Comparison of ENCODE assay signal across 17 cellular contexts in the genomic region with DNA sequence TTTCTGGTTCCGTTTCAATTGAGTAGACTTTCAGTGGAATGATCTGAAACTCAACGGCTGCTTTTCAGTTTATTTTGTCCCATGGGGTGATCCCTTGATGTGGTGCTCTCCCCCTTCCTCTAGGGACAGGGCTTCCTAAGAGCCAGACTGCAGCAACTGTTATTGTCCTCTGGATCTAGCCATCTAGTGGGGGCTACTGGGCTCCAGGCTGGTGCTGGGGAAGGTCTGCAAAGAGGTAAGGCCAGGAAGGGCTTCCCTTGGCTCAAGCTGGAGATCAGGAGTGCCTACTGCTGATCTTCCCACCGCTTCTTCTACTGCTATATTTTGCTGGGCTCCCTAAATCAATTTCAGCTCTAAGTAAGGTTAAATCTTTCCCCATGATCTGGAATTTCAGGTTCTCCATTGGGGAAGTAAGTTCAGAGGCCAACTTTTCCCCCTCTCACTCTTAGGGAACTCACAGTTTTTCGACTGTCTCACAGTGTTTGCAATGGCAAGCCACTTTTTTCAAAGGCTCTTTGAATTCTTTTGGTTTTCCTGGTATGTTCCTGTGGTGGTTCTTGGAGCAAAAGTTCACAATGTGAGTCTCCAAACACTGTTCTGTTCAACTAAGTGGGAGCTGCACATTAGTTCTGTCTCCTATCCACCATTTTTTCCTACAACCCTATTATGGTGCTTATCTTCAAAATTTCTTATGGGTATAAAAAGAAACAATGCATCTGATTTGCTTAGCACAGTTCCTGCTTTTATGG.
DNase-seq lines count a peak whose midpoint lies in the region; ATAC-seq and TF ChIP-seq lines count a peak whose summit lies in the region.
"Had no signal": no experiment of that assay in that cellular context is flagged by ENCODE, and none has a peak within 500 bp of the region (broad histone marks: within the 10 kb centered on the region; RNA-seq: fewer than 3 reads in every experiment).

No MANE protein-coding gene starts in this region.

- CTCF ChIA-PET in WTC11 (lab: Charles Lee), result no interaction called here

- H3K4me3 ChIP-seq in GM23338, result no peak overlapping the region
- no peak overlapping the region for H3K4me3 ChIP-seq in endodermal cell (ENCODE audit: low read length)
- H3K4me3 ChIP-seq: MG63 had no signal

- no peak overlapping the region for H3K27ac ChIP-seq in GM23338 (ENCODE audit: low read depth)
- no peak overlapping the region for H3K27ac ChIP-seq in endodermal cell (ENCODE audit: low read depth, low read length)

- H3K36me3 ChIP-seq in GM23338 (ENCODE audit: insufficient read depth) (peaks cover 7% of the 10 kb centered on the region; the same call in 1 of the 2 replicates), endodermal cell (ENCODE audit: control insufficient read depth, insufficient read depth, low read length) (no peaks in the 10 kb centered on the region)
- H3K36me3 ChIP-seq: MG63 had no signal

- H3K4me1 Mint-ChIP-seq in GM23338, result peaks cover 21% of the 10 kb centered on the region
- H3K4me1 Mint-ChIP-seq in WTC11, result peaks cover 24% of the 10 kb centered on the region
- no peaks in the 10 kb centered on the region for H3K4me1 Mint-ChIP-seq in endodermal cell

- H3K27me3 Mint-ChIP-seq in GM23338 (ENCODE audit: insufficient read depth, low read depth, poor library complexity), result no peaks in the 10 kb centered on the region
- H3K27me3 Mint-ChIP-seq in WTC11 (ENCODE audit: low read depth), result peaks cover 6% of the 10 kb centered on the region
- H3K27me3 Mint-ChIP-seq in endodermal cell (ENCODE audit: insufficient read depth), result peaks cover 3% of the 10 kb centered on the region

- H3K9me3 ChIP-seq in endodermal cell (ENCODE audit: control insufficient read depth, low read length), result peaks cover 34% of the 10 kb centered on the region
- H3K9me3 ChIP-seq: MG63 had no signal

- peaks cover 13% of the 10 kb centered on the region; the same call in 1 of the 2 replicates for H3K9me2 ChIP-seq in GM23338 (ENCODE audit: insufficient read depth)

- ATAC-seq in GM23338, result no peak
- ATAC-seq in WTC11, result peak; percentile 57
- ATAC-seq: HCT116 had no signal

- DNase-seq in GM23338 (ENCODE audit: low spot score) (no peak), WTC11 (ENCODE audit: low spot score) (no peak), endodermal cell (peak; percentile 45), renal cortical epithelial cell (ENCODE audit: low read depth) (peak; percentile 15), SHP77 (lab: John Stamatoyannopoulos, UW) (no peak), GDM1 (lab: John Stamatoyannopoulos, UW) (no peak)
- no peak for DNase-seq in effector CD8-positive, alpha-beta T cell (lab: John Stamatoyannopoulos, UW)
- DNase-seq: ACHN; CD4-positive, alpha-beta T cell; KG1; MG63; NCI-H1105; NCI-H1694 treated with DMSO at 0.1 percent for 48 hours; NCI-H2107; NCI-H345; NCI-H526 had no signal

- H3K27ac Mint-ChIP-seq in GM23338, result no peak overlapping the region
- H3K27ac Mint-ChIP-seq in WTC11, result no peak overlapping the region
- no peak overlapping the region for H3K27ac Mint-ChIP-seq in endodermal cell
- H3K27ac Mint-ChIP-seq: CD4-positive, alpha-beta T cell had no signal

- no peak overlapping the region for H3K9ac ChIP-seq in endodermal cell (ENCODE audit: extremely low read depth, low read length, poor library complexity, severe bottlenecking)

- H3K4me1 ChIP-seq in GM23338 (ENCODE audit: insufficient read depth) (peaks cover 4% of the 10 kb centered on the region; the same call in 1 of the 2 replicates), endodermal cell (ENCODE audit: control insufficient read depth, insufficient read depth, low read length) (no peaks in the 10 kb centered on the region)

- 90 to 96% methylated on average over 3 to 4 of the region's 4 CpGs for WGBS in endodermal cell (ENCODE audit: insufficient coverage in 1 of 2, insufficient read length in 1 of 2), 2 experiments

- 0 out of 2 replicates have a peak overlapping the region, but pooled peaks have one; percentile 24 for H3K4me2 ChIP-seq in GM23338

- TF ChIP-seq CTCF in GM23338 (conservative IDR thresholded peaks at IDR 0.05; ENCODE audit: low read depth in 2 of 2) (no peak), WTC11 (IDR thresholded peaks at IDR 0.05) (no peak), endodermal cell (conservative IDR thresholded peaks at IDR 0.05) (no peak)

- no peaks in the 10 kb centered on the region for H3F3A ChIP-seq in GM23338 (replicated peaks; ENCODE audit: low read depth)

- H3K4me3 Mint-ChIP-seq in GM23338 (no peak overlapping the region), WTC11 (no peak overlapping the region), endodermal cell (no peak overlapping the region)
- H3K4me3 Mint-ChIP-seq: CD4-positive, alpha-beta T cell had no signal

- H3K36me3 Mint-ChIP-seq in GM23338 (ENCODE audit: low read depth) (peaks cover 26% of the 10 kb centered on the region; the same call in 2 of the 3 replicates), WTC11 (peaks cover 36% of the 10 kb centered on the region), endodermal cell (ENCODE audit: low read depth) (no peaks in the 10 kb centered on the region)

- H4K20me1 ChIP-seq in GM23338 (replicated peaks; ENCODE audit: insufficient read depth), result no peaks in the 10 kb centered on the region

- H3K9me3 Mint-ChIP-seq in GM23338 (peaks cover 46% of the 10 kb centered on the region), WTC11 (peaks cover 50% of the 10 kb centered on the region), endodermal cell (peaks cover 29% of the 10 kb centered on the region)

- H3K27me3 ChIP-seq in GM23338 (ENCODE audit: insufficient read depth) (no peaks in the 10 kb centered on the region), endodermal cell (ENCODE audit: control insufficient read depth, insufficient read depth, low read length, poor library complexity, severe bottlenecking) (no peaks in the 10 kb centered on the region)
- H3K27me3 ChIP-seq: MG63 had no signal

- H2AFZ ChIP-seq in GM23338, result peak overlapping the region; percentile 34; the same call in 1 of the 2 replicates

- no peaks in the 10 kb centered on the region for H3K79me2 ChIP-seq in GM23338 (replicated peaks; ENCODE audit: insufficient read depth)

- POLR2A ChIA-PET in WTC11 (lab: Charles Lee), result no interaction called here

TF ChIP-seq in GM23338, 12 proteins besides CTCF, POLR2A, EP300 and RAD21 (continues in another document):
- TF ChIP-seq CREB1 (CRISPR knock-in tag; IDR thresholded peaks at IDR 0.05; ENCODE audit: low read depth) (no peak), NANOG (IDR thresholded peaks at IDR 0.05; ENCODE audit: borderline replicate concordance) (no peak)

TF ChIP-seq in WTC11, 78 proteins besides CTCF, POLR2A, EP300 and RAD21 (continues in another document):
- TF ChIP-seq MAX (CRISPR knock-in tag; IDR thresholded peaks at IDR 0.05) (no peak), AR (CRISPR knock-in tag; IDR thresholded peaks at IDR 0.05) (no peak), ATF6 (CRISPR knock-in tag; IDR thresholded peaks at IDR 0.05) (no peak), GABPB1 (CRISPR knock-in tag; IDR thresholded peaks at IDR 0.05) (no peak), FOXP1 (CRISPR knock-in tag; IDR thresholded peaks at IDR 0.05; ENCODE audit: borderline replicate concordance) (no peak), HMGA2 (CRISPR knock-in tag; IDR thresholded peaks at IDR 0.05) (no peak)
- TF ChIP-seq, protein P1, sequence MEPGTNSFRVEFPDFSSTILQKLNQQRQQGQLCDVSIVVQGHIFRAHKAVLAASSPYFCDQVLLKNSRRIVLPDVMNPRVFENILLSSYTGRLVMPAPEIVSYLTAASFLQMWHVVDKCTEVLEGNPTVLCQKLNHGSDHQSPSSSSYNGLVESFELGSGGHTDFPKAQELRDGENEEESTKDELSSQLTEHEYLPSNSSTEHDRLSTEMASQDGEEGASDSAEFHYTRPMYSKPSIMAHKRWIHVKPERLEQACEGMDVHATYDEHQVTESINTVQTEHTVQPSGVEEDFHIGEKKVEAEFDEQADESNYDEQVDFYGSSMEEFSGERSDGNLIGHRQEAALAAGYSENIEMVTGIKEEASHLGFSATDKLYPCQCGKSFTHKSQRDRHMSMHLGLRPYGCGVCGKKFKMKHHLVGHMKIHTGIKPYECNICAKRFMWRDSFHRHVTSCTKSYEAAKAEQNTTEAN (CRISPR knock-in tag; IDR thresholded peaks at IDR 0.05), result no peak

Comparison
In these comparisons a context has a peak if more than half of its experiments do, and no peak if none do; other contexts are left out.
1. DNase-seq: peak in endodermal cell (single experiment) and renal cortical epithelial cell (single experiment); none in GM23338 (single experiment), WTC11 (single experiment), effector CD8-positive, alpha-beta T cell (single experiment), SHP77 (0 of 2) and GDM1 (single experiment).